ENCODE assay signal across 8 cellular contexts in the genomic region with DNA sequence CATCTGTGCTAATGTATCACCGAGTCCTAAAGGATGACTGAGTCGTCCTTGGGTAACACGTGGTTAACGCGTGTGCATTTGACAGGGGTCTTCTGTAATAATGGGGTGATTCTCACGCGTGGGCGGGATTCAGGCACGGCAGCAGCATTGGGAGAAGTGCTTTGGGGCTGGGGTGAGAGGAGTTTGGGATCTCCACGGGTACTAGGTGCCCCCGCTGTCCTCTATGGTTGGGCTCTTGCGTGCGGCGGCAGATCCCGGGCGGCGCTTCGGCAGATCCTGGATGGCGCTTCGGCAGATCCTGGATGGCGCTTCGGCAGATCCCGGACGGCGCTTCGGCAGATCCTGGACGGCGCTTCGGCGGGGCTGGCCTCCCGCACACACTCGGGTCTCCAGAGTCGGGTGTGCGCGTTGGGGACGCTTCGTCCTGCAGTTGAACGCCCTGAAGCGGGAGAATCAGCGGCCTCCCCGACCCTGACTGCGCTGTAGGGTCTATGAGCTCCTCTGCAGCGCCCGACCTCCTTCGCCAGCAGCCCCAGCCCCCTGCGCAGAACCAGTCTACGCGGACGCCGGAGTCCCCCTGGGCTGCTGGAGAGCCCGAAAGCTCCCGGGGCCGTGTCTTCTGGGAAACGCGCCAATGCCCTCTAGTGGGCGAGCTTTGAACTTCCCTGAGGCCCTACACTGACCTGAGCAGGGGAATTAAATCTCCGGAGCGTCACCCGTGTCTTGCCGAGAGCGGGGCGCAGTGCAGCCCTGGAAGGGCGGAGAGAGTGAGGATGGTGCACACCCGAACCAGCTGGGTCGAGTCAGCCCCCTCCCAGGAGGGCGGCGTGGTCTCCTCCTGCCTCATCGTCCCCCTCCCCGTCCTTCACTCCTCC. TPM values are rescaled to one million over a fixed set of nuclear protein-coding genes. Genes with fewer than 3 reads are reported as not detected.
DNase-seq lines count a peak whose midpoint lies in the region; ATAC-seq and TF ChIP-seq lines count a peak whose summit lies in the region.

No MANE protein-coding gene starts in this region.

- H3K27me3 ChIP-seq in endodermal cell (ENCODE audit: control insufficient read depth, insufficient read depth, low read length, poor library complexity, severe bottlenecking): peaks cover 46% of the 10 kb centered on the region

- H3K27ac ChIP-seq in endodermal cell (ENCODE audit: low read depth, low read length) (no peak overlapping the region), mesodermal cell (ENCODE audit: low read depth, low read length, severe bottlenecking) (no peak overlapping the region)

- no peak overlapping the region for H3K9ac ChIP-seq in endodermal cell (ENCODE audit: extremely low read depth, low read length, poor library complexity, severe bottlenecking)

- H3K9me3 ChIP-seq in endodermal cell (ENCODE audit: control insufficient read depth, low read length) (no peaks in the 10 kb centered on the region), mesodermal cell (ENCODE audit: control insufficient read depth, low read length) (no peaks in the 10 kb centered on the region)

- H3K4me1 Mint-ChIP-seq in endodermal cell: peaks cover 5% of the 10 kb centered on the region

- H3K4me3 ChIP-seq in AG10803 (ENCODE audit: low read length): peak overlapping the region; percentile 51
- H3K4me3 ChIP-seq in endodermal cell (ENCODE audit: low read length): peak overlapping the region; percentile 46
- peak overlapping the region; percentile 31 for H3K4me3 ChIP-seq in mesodermal cell (ENCODE audit: extremely low read depth, insufficient read depth, low read length, poor library complexity, severe bottlenecking)

- H3K27ac Mint-ChIP-seq in endodermal cell: no peak overlapping the region

- WGBS in endodermal cell (ENCODE audit: insufficient coverage in 1 of 2, insufficient read length in 1 of 2), 2 experiments: 9 to 17% methylated on average over 14 to 69 of the region's 69 CpGs
- WGBS in mesodermal cell (ENCODE audit: insufficient coverage in 2 of 2), 2 experiments: 6 to 12% methylated on average over 56 to 64 of the region's 69 CpGs

- no peaks in the 10 kb centered on the region for H3K9me3 Mint-ChIP-seq in endodermal cell

- H3K4me3 Mint-ChIP-seq in endodermal cell: peak overlapping the region; percentile 50

- no peaks in the 10 kb centered on the region for H3K36me3 ChIP-seq in endodermal cell (ENCODE audit: control insufficient read depth, insufficient read depth, low read length)
- no peaks in the 10 kb centered on the region for H3K36me3 ChIP-seq in mesodermal cell (ENCODE audit: control insufficient read depth, insufficient read depth, low read length)

- peak; percentile 60 for ATAC-seq in GM19324 (IDR thresholded peaks at IDR 0.05; ENCODE audit: low FRiP score, unreplicated experiment)

- peak; percentile 84 for TF ChIP-seq CTCF in AG10803 (conservative IDR thresholded peaks at IDR 0.05; ENCODE audit: low read length)
- TF ChIP-seq CTCF in endodermal cell (conservative IDR thresholded peaks at IDR 0.05): peak; percentile 96

- no peaks in the 10 kb centered on the region for H3K36me3 Mint-ChIP-seq in endodermal cell (ENCODE audit: low read depth)

- H3K27me3 Mint-ChIP-seq in endodermal cell (ENCODE audit: insufficient read depth): peaks cover 66% of the 10 kb centered on the region

- DNase-seq in AG10803 (ENCODE audit: low read depth) (peak; percentile 67), HT-29 (ENCODE audit: low spot score) (peak; percentile 80), NK-92 (lab: John Stamatoyannopoulos, UW; ENCODE audit: unreplicated experiment) (peak; percentile 32), endodermal cell (peak; percentile 97)
- DNase-seq in activated CD8-positive, alpha-beta memory T cell treated with anti-CD3 and anti-CD28 coated beads for 48 hours (ENCODE audit: low read depth in 2 of 3, low spot score in 2 of 3): peak; percentile 59 to 72 (median 69)
- DNase-seq in stimulated activated CD8-positive, alpha-beta memory T cell treated with anti-CD3 and anti-CD28 coated beads, Interleukin-12 subunit alpha, Interleukin-12 subunit beta, amount 100 ng/mL, for 4 hours (ENCODE audit: low read depth): peak; percentile 64

- H3K4me1 ChIP-seq in endodermal cell (ENCODE audit: control insufficient read depth, insufficient read depth, low read length) (no peaks in the 10 kb centered on the region), mesodermal cell (ENCODE audit: control insufficient read depth, insufficient read depth, low read length, poor library complexity, severe bottlenecking) (no peaks in the 10 kb centered on the region)

RNA-seq across cellular contexts. Expression of a gene that starts 48.1 kb away (rescaled TPM):
- 29.4 and 30.5 TPM in 2 replicates for total RNA-seq in HT-29 (2014; rRNA removed; shearing (Covaris generic))
- total RNA-seq in endodermal cell: 10 to 100 TPM; 32.7 to 36.9 TPM
- polyA plus RNA-seq in endodermal cell (2013, experiment 1 of 2): 22.3 TPM
- polyA plus RNA-seq in endodermal cell (2013, experiment 2 of 2): 23.5 TPM
- 21.1 TPM for polyA plus RNA-seq in mesodermal cell (2013, experiment 1 of 2)
- polyA plus RNA-seq in mesodermal cell (2013, experiment 2 of 2): 18.1 TPM

Comparison
In these comparisons a context has a peak if more than half of its experiments do, and no peak if none do; other contexts are left out.
1. DNase-seq: peak in every context shown above with its lines; median percentile 97 in endodermal cell; 80 in HT-29; 69 in activated CD8-positive, alpha-beta memory T cell treated with anti-CD3 and anti-CD28 coated beads for 48 hours; 67 in AG10803; 64 in stimulated activated CD8-positive, alpha-beta memory T cell treated with anti-CD3 and anti-CD28 coated beads, Interleukin-12 subunit alpha, Interleukin-12 subunit beta, amount 100 ng/mL, for 4 hours; 32 in NK-92.